In the genomic region with DNA sequence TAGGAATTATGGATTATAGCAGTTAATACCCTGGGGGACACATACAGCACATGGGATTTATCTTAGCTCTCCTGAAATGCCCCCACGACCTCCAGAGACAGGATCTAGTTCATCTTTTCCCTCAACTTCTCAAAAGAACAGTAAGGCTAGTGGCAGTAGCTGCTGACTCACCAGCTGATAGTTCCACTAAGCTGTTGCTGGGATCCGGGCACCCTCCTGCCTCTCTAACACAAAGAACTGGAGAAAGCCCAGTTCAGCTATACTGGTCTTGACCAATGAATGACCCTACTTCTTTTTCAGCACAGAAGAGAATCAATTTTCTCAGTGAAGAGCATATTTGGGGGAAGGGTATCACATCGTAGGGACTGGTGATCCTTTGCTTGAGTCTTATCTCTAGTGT, we compare ENCODE assay signal across 13 cellular contexts.
"Had no signal": no experiment of that assay in that cellular context is flagged by ENCODE, and none has a peak within 500 bp of the region (broad histone marks: within the 10 kb centered on the region; RNA-seq: fewer than 3 reads in every experiment).

No MANE protein-coding gene starts in this region.

- H3K27me3 ChIP-seq: ascending aorta, sigmoid colon, transverse colon had no signal

- H3K4me3 ChIP-seq: ascending aorta, sigmoid colon, SK-N-MC, transverse colon had no signal

- H3K4me1 ChIP-seq: ascending aorta, sigmoid colon, transverse colon had no signal

- H3K9me3 ChIP-seq: ascending aorta, sigmoid colon, transverse colon had no signal

- DNase-seq: activated CD4-positive, CD25-positive, alpha-beta regulatory T cell treated with anti-CD3 and anti-CD28 coated beads, Interleukin-2, amount 50 U/mL, for 72 hours; activated naive CD4-positive, alpha-beta T cell; activated T-cell treated with anti-CD3 and anti-CD28 coated beads for 4 hours; effector memory CD4-positive, alpha-beta T cell; foreskin fibroblast; glutamatergic neuron; mesendoderm; sigmoid colon; stimulated activated CD4-positive, alpha-beta T cell treated with anti-CD3 and anti-CD28 coated beads, Interleukin-12 subunit alpha, Interleukin-12 subunit beta, amount 100 ng/mL, for 4 hours; stimulated activated naive B cell treated with anti-CD40 and anti-IgM and Interleukin-4, amounts not matched to agents 10 μg/mL and 1 μg/mL and 100 μg/mL, for 72 hours; transverse colon had no signal

- H3K27ac ChIP-seq: ascending aorta, sigmoid colon, transverse colon had no signal

- ATAC-seq: stimulated activated naive B cell treated with anti-CD40 and anti-IgM and Interleukin-4, amounts not matched to agents 10 μg/mL and 1 μg/mL and 100 μg/mL, for 72 hours had no signal

- H3K36me3 ChIP-seq: ascending aorta, sigmoid colon, transverse colon had no signal
